29 cellular contexts compared by ENCODE assay signal in the genomic region with DNA sequence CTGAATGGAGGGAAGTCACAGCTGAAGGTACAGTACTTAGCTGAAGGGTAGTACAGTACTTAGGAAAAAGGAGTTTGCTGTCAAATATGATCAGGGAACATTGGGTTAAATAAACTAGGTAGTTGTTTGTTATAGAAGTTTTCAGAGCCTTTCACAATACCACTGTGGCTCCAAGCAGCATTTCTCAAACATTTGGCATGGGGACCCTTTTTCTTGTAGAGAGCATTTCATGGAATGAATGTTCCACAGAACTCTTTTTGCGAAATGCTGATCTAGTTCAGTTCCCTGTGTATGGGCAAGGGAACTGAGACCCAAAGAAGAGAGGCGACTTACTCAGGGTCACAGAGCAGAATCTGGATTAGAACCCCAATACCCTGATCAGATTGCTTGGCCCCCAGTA. TPM values are rescaled to one million over a fixed set of nuclear protein-coding genes. Genes with fewer than 3 reads are reported as not detected.
DNase-seq lines count a peak whose midpoint lies in the region; ATAC-seq and TF ChIP-seq lines count a peak whose summit lies in the region.
"Had no signal": no experiment of that assay in that cellular context is flagged by ENCODE, and none has a peak within 500 bp of the region (broad histone marks: within the 10 kb centered on the region; RNA-seq: fewer than 3 reads in every experiment).

No MANE protein-coding gene starts in this region.

- H3K9me3 Mint-ChIP-seq in glutamatergic neuron (ENCODE audit: unreplicated experiment) (peaks cover 7% of the 10 kb centered on the region), GM23338 (peaks cover 26% of the 10 kb centered on the region)
- H3K9me3 Mint-ChIP-seq: CD4-positive, alpha-beta T cell; natural killer cell had no signal

- TF ChIP-seq CTCF in glutamatergic neuron (IDR thresholded peaks at IDR 0.05; ENCODE audit: partially characterized antibody, unreplicated experiment) (no peak), GM23338 (conservative IDR thresholded peaks at IDR 0.05; ENCODE audit: low read depth in 2 of 2) (no peak)

- H4K20me1 ChIP-seq in GM23248 (ENCODE audit: insufficient read depth), result no peaks in the 10 kb centered on the region
- H4K20me1 ChIP-seq in GM23338 (replicated peaks; ENCODE audit: insufficient read depth), result no peaks in the 10 kb centered on the region

- H3K27me3 Mint-ChIP-seq in glutamatergic neuron (ENCODE audit: unreplicated experiment), result no peaks in the 10 kb centered on the region
- peaks cover 2% of the 10 kb centered on the region for H3K27me3 Mint-ChIP-seq in GM23338 (ENCODE audit: insufficient read depth, low read depth, poor library complexity)
- H3K27me3 Mint-ChIP-seq: CD4-positive, alpha-beta T cell had no signal

- no peaks in the 10 kb centered on the region for H3K9me3 ChIP-seq in GM23248 (ENCODE audit: low read depth)
- H3K9me3 ChIP-seq: body of pancreas, mucosa of descending colon had no signal

- H3K36me3 Mint-ChIP-seq in glutamatergic neuron (ENCODE audit: unreplicated experiment), result peaks cover 14% of the 10 kb centered on the region
- peaks cover 17% of the 10 kb centered on the region for H3K36me3 Mint-ChIP-seq in GM23338 (ENCODE audit: low read depth)
- H3K36me3 Mint-ChIP-seq: natural killer cell had no signal

- H3K27ac ChIP-seq in GM23248 (no peak overlapping the region), GM23338 (ENCODE audit: low read depth) (no peak overlapping the region)
- H3K27ac ChIP-seq: A549, body of pancreas had no signal

- in situ Hi-C loops in GM23248 (cut with MboI), result no loop called here

- H3K9me2 ChIP-seq in GM23248 (ENCODE audit: insufficient read depth) (no peaks in the 10 kb centered on the region), GM23338 (ENCODE audit: insufficient read depth) (no peaks in the 10 kb centered on the region)

- no peaks in the 10 kb centered on the region for H3K27me3 ChIP-seq in GM23248 (replicated peaks; ENCODE audit: insufficient read depth)
- no peaks in the 10 kb centered on the region for H3K27me3 ChIP-seq in GM23338 (ENCODE audit: insufficient read depth)
- H3K27me3 ChIP-seq: body of pancreas had no signal

- ATAC-seq in HG03521 (IDR thresholded peaks at IDR 0.05; ENCODE audit: unreplicated experiment) (no peak), GM23338 (no peak), GM18505 (IDR thresholded peaks at IDR 0.05; ENCODE audit: unreplicated experiment) (no peak)
- ATAC-seq: A549, body of pancreas, mucosa of descending colon, natural killer cell, Panc1 had no signal

- H3K36me3 ChIP-seq in GM23248 (ENCODE audit: low read depth) (no peaks in the 10 kb centered on the region), GM23338 (ENCODE audit: insufficient read depth) (no peaks in the 10 kb centered on the region)

- DNase-seq in GM23248, result peak; percentile 21
- DNase-seq in dedifferentiated amniotic fluid mesenchymal stem cell (ENCODE audit: extremely low spot score), result peak; percentile 14
- DNase-seq in glutamatergic neuron, result no peak
- DNase-seq in putamen (ENCODE audit: low spot score), result peak; percentile 4
- no peak for DNase-seq in kidney glomerular epithelial cell (lab: John Stamatoyannopoulos, UW)
- DNase-seq in GM23338 (ENCODE audit: low spot score), result no peak
- DNase-seq: activated CD4-positive, alpha-beta T cell treated with anti-CD3 and anti-CD28 coated beads, Interleukin-2, amount 50 U/mL, for 48 hours; activated CD4-positive, CD25-positive, alpha-beta regulatory T cell treated with anti-CD3 and anti-CD28 coated beads, Interleukin-2, amount 50 U/mL, for 72 hours; activated naive CD4-positive, alpha-beta T cell treated with Interleukin-2 at 50 U/mL for 16 hours; AML-193; body of pancreas; CD4-positive, alpha-beta T cell; effector CD4-positive, alpha-beta T cell; foreskin melanocyte; H9; IMR-90; mucosa of descending colon; natural killer cell; NCI-H1436 treated with DMSO at 0.1 percent for 48 hours; NCI-H345; SHP77 treated with DMSO at 0.1 percent for 48 hours; stimulated activated naive CD4-positive, alpha-beta T cell; T-helper 2 cell had no signal

- H2AFZ ChIP-seq in GM23248 (no peak overlapping the region), GM23338 (no peak overlapping the region)

- peaks cover 10% of the 10 kb centered on the region for H3F3A ChIP-seq in GM23248 (ENCODE audit: insufficient read depth)
- no peaks in the 10 kb centered on the region for H3F3A ChIP-seq in GM23338 (replicated peaks; ENCODE audit: low read depth)

- H3K79me2 ChIP-seq in GM23248 (ENCODE audit: insufficient read depth) (no peaks in the 10 kb centered on the region), GM23338 (replicated peaks; ENCODE audit: insufficient read depth) (no peaks in the 10 kb centered on the region)

- H3K4me2 ChIP-seq in GM23248 (ENCODE audit: unreplicated experiment) (no peak overlapping the region), GM23338 (no peak overlapping the region)
- H3K4me2 ChIP-seq: A549, smooth muscle cell had no signal

- H3K4me1 ChIP-seq in GM23248 (ENCODE audit: insufficient read depth) (peaks cover 24% of the 10 kb centered on the region; the same call in 1 of the 2 replicates), GM23338 (ENCODE audit: insufficient read depth) (peaks cover 18% of the 10 kb centered on the region)
- H3K4me1 ChIP-seq: body of pancreas had no signal

- WGBS in GM23248 (ENCODE audit: low coverage in 1 of 2, low lambda C conversion rate in 2 of 2, missing lambda C conversion rate in 2 of 2), 2 experiments, result 47 to 50% methylated on average over 2 of the region's 2 CpGs

- H3K9ac ChIP-seq in GM23248, result no peak overlapping the region

- no peak for TF ChIP-seq POLR2A in GM18505 (IDR thresholded peaks at IDR 0.05; ENCODE audit: borderline replicate concordance, extremely low read depth, insufficient read depth, insufficient read length)

- H3K27ac Mint-ChIP-seq in glutamatergic neuron (ENCODE audit: unreplicated experiment) (peak overlapping the region; percentile 1), GM23338 (no peak overlapping the region)
- H3K27ac Mint-ChIP-seq: activated T-helper 1 cell treated with anti-CD3 and anti-CD28 coated beads, Interleukin-12 subunit alpha, Interleukin-12 subunit beta, Interleukin-2, Interleukin-4 antibody, amounts not matched to agents 30 ng/mL and 10 ng/mL and 1 ng/mL, durations not matched to agents 14 hours and 24 hours and 36 hours; CD4-positive, alpha-beta T cell; H9; natural killer cell had no signal

- peaks cover 14% of the 10 kb centered on the region for H3K4me1 Mint-ChIP-seq in glutamatergic neuron (ENCODE audit: low read depth, unreplicated experiment)
- peaks cover 20% of the 10 kb centered on the region for H3K4me1 Mint-ChIP-seq in GM23338
- H3K4me1 Mint-ChIP-seq: natural killer cell had no signal

- H3K4me3 ChIP-seq in GM23248, result no peak overlapping the region
- H3K4me3 ChIP-seq in GM23338, result no peak overlapping the region
- H3K4me3 ChIP-seq: A549, body of pancreas, mucosa of descending colon, smooth muscle cell had no signal

- H3K4me3 Mint-ChIP-seq in glutamatergic neuron (ENCODE audit: unreplicated experiment) (no peak overlapping the region), GM23338 (no peak overlapping the region)
- H3K4me3 Mint-ChIP-seq: activated T-helper 1 cell treated with anti-CD3 and anti-CD28 coated beads, Interleukin-12 subunit alpha, Interleukin-12 subunit beta, Interleukin-2, Interleukin-4 antibody, amounts not matched to agents 30 ng/mL and 10 ng/mL and 1 ng/mL, durations not matched to agents 14 hours and 24 hours and 36 hours; CD4-positive, alpha-beta T cell; H9; natural killer cell had no signal

TF ChIP-seq in GM23338, 12 proteins besides CTCF, POLR2A, EP300 and RAD21 (continues in another document):
- TF ChIP-seq ETS1 (IDR thresholded peaks at IDR 0.05) (no peak), STAT1 (IDR thresholded peaks at IDR 0.05; ENCODE audit: unreplicated experiment) (no peak), EZH2 (IDR thresholded peaks at IDR 0.05; ENCODE audit: low read depth, unreplicated experiment) (no peak)

RNA-seq across cellular contexts. Expression of gene DDX50, which starts 31.5 kb away (rescaled TPM):
- total RNA-seq in GM23248 (2014; rRNA removed; shearing (Covaris generic)), result 49.0 and 63.4 TPM in 2 replicates
- polyA plus RNA-seq in GM23248 (2016; fragmentation: Nextera tagmentation; extraction: Ambion mirVana) (40.4 and 43.6 TPM in 2 replicates), GM23338 (2016; fragmentation: Nextera tagmentation; extraction: Ambion mirVana) (33.0 and 37.2 TPM in 2 replicates)
- 31.6 TPM for total RNA-seq in glutamatergic neuron (ENCODE audit: unreplicated experiment)
- 37.2 and 38.9 TPM in 2 replicates for total RNA-seq in GM23338 (2014; rRNA removed; shearing (Covaris generic))

RNA-seq across cellular contexts. Expression of gene STOX1, which starts 42.3 kb away (rescaled TPM):
- total RNA-seq in GM23248 (2014; rRNA removed; shearing (Covaris generic)), result 0.25 TPM in 1 of 2 replicates, not detected in the other
- polyA plus RNA-seq in GM23248 (2016; fragmentation: Nextera tagmentation; extraction: Ambion mirVana), result not detected in 2 replicates
- total RNA-seq in glutamatergic neuron (ENCODE audit: unreplicated experiment), result 0.47 TPM
- total RNA-seq in GM23338 (2014; rRNA removed; shearing (Covaris generic)), result 2.2 and 2.7 TPM in 2 replicates
- polyA plus RNA-seq in GM23338 (2016; fragmentation: Nextera tagmentation; extraction: Ambion mirVana), result 1.6 and 1.7 TPM in 2 replicates
- total RNA-seq: smooth muscle cell had no signal
- polyA plus RNA-seq: smooth muscle cell had no signal

Comparison
In these comparisons a context has a peak if more than half of its experiments do, and no peak if none do; other contexts are left out.
1. DNase-seq: peak in GM23248 (single experiment), dedifferentiated amniotic fluid mesenchymal stem cell (single experiment) and putamen (single experiment); none in glutamatergic neuron (single experiment), kidney glomerular epithelial cell (single experiment) and GM23338 (single experiment).